ENCODE assay signal across 8 cellular contexts in genomic region chr17:42389135-42389417, GRCh38. TPM values are rescaled to one million over a fixed set of nuclear protein-coding genes. Genes with fewer than 3 reads are reported as not detected.
DNase-seq lines count a peak whose midpoint lies in the region; ATAC-seq, FAIRE-seq and TF ChIP-seq lines count a peak whose summit lies in the region.

No MANE protein-coding gene starts in this region.

- H3K27ac ChIP-seq in iPS DF 6.9 (ENCODE audit: low read length) (no peak overlapping the region), stomach (peak overlapping the region; percentile 83 to 100 (median 100))

- TF ChIP-seq CTCF in AG04449 (IDR thresholded peaks at IDR 0.05; ENCODE audit: insufficient read depth, low read length, missing control alignments) (no peak), activated B cell treated with CpG ODN at 0.5 μM for 24 hours (IDR thresholded peaks at IDR 0.05) (no peak), stomach (IDR thresholded peaks at IDR 0.05) (no peak)

- DNase-seq in AG04449 (ENCODE audit: low read depth, low spot score) (no peak), activated B cell treated with CpG ODN at 0.5 μM for 24 hours (no peak), iPS DF 6.9 (ENCODE audit: low read depth, low spot score) (no peak), stomach (no peak), NCI-H2227 (lab: John Stamatoyannopoulos, UW; ENCODE audit: unreplicated experiment) (no peak), GM12891 (ENCODE audit: insufficient read length, low spot score) (no peak)

- peaks cover 19% of the 10 kb centered on the region for H3K36me3 Mint-ChIP-seq in activated B cell treated with CpG ODN at 0.5 μM for 24 hours (ENCODE audit: low read depth)

- ATAC-seq in GM21786 (IDR thresholded peaks at IDR 0.05; ENCODE audit: unreplicated experiment), result peak; percentile 3
- ATAC-seq in activated B cell treated with CpG ODN at 0.5 μM for 24 hours (ENCODE audit: low read depth), result peak; percentile 50
- ATAC-seq in HG03159 (IDR thresholded peaks at IDR 0.05; ENCODE audit: unreplicated experiment), result no peak

- H3K4me3 ChIP-seq in AG04449 (ENCODE audit: low read depth, low read length) (peak overlapping the region; percentile 40), iPS DF 6.9 (ENCODE audit: low read length) (peak overlapping the region; percentile 48; the same call in 1 of the 2 replicates), stomach (peak overlapping the region; percentile 42 to 100 (median 93))

- WGBS in iPS DF 6.9 (ENCODE audit: insufficient coverage, insufficient read length), result no CpG with 5 or more reads among the region's 11 CpGs
- 0 to 2% (median 1%) methylated on average over 11 of the region's 11 CpGs for WGBS in stomach, 5 donors

- H3K9me3 ChIP-seq in iPS DF 6.9 (ENCODE audit: control insufficient read depth, insufficient read depth, low read length), result no peaks in the 10 kb centered on the region
- no peaks in the 10 kb centered on the region for H3K9me3 ChIP-seq in stomach

- POLR2A ChIA-PET in AG04449 (lab: Yijun Ruan, JAX), result interaction anchor here (0.6 to 1.6 kb wide), 9 partner anchors 10 to 129 kb away, joined by 3 to 10 read pairs (median 4); partner anchors contain the start of gene CAVIN1
- POLR2A ChIA-PET in activated B cell treated with CpG ODN at 0.5 μM for 24 hours (lab: Charles Lee), result interaction anchor here (0.5 to 3.2 kb wide), 41 partner anchors 11 to 927 kb away, joined by 3 to 102 read pairs (median 5); partner anchors contain the start of genes ACLY, CAVIN1, CNP and DNAJC7

- H3K27me3 ChIP-seq in iPS DF 6.9 (ENCODE audit: control insufficient read depth, insufficient read depth, low read length), result no peaks in the 10 kb centered on the region
- H3K27me3 ChIP-seq in stomach, result no peaks in the 10 kb centered on the region

- H3K4me1 ChIP-seq in iPS DF 6.9 (ENCODE audit: control insufficient read depth, insufficient read depth, low read length), result peaks cover 2% of the 10 kb centered on the region; the same call in 1 of the 2 replicates
- peaks cover 27 to 49% (median 37%) of the 10 kb centered on the region in 4 donors for H3K4me1 ChIP-seq in stomach

- FAIRE-seq in GM12891 (lab: Jason Lieb, UNC), result no peak

- intact Hi-C loops in activated B cell treated with CpG ODN at 0.5 μM for 24 hours (cut with micrococcal nuclease), result loop anchor here (2.0 to 10.0 kb wide), 5 partner anchors 52 to 604 kb away; partner anchors contain the start of genes JUP and KCNH4
- intact Hi-C loops in stomach (cut with DNase I; ENCODE audit: low total_unique reads), result no loop called here

- CTCF ChIA-PET in AG04449 (lab: Yijun Ruan, JAX), result interaction anchor here (0.8 to 3.0 kb wide), 8 partner anchors 9 to 269 kb away, joined by 3 to 14 read pairs (median 4); no protein-coding TSS in a partner anchor
- CTCF ChIA-PET in activated B cell treated with CpG ODN at 0.5 μM for 24 hours (lab: Charles Lee), result interaction anchor here (1.2 to 2.1 kb wide), 6 partner anchors 10 to 77 kb away, joined by 3 to 15 read pairs (median 7); no protein-coding TSS in a partner anchor

- H3K4me1 Mint-ChIP-seq in activated B cell treated with CpG ODN at 0.5 μM for 24 hours, result peaks cover 59% of the 10 kb centered on the region

- TF ChIP-seq POLR2A in stomach (IDR thresholded peaks at IDR 0.05) (no peak), GM12891 (IDR thresholded peaks at IDR 0.05; ENCODE audit: low read depth, low read length) (no peak)

- peak overlapping the region; percentile 97 for H3K4me3 Mint-ChIP-seq in activated B cell treated with CpG ODN at 0.5 μM for 24 hours

- no peaks in the 10 kb centered on the region for H3K36me3 ChIP-seq in iPS DF 6.9 (ENCODE audit: control insufficient read depth, insufficient read depth, low read length)
- no peaks in the 10 kb centered on the region for H3K36me3 ChIP-seq in stomach

- TF ChIP-seq EP300 in stomach (IDR thresholded peaks at IDR 0.05), result no peak

- H3K9me3 Mint-ChIP-seq in activated B cell treated with CpG ODN at 0.5 μM for 24 hours, result no peaks in the 10 kb centered on the region

- H3K27ac Mint-ChIP-seq in activated B cell treated with CpG ODN at 0.5 μM for 24 hours, result peak overlapping the region; percentile 100

- no peaks in the 10 kb centered on the region for H3K27me3 Mint-ChIP-seq in activated B cell treated with CpG ODN at 0.5 μM for 24 hours

TF ChIP-seq in GM12891, 5 proteins besides CTCF, POLR2A, EP300 and RAD21:
- TF ChIP-seq SPI1 (IDR thresholded peaks at IDR 0.05; ENCODE audit: low read depth, low read length), result no peak
- no peak for TF ChIP-seq POLR2AphosphoS5 (IDR thresholded peaks at IDR 0.05; ENCODE audit: low read depth, low read length)
- no peak for TF ChIP-seq PAX5 (IDR thresholded peaks at IDR 0.05; ENCODE audit: insufficient read depth, low read length, severe bottlenecking)
- TF ChIP-seq POU2F2 (IDR thresholded peaks at IDR 0.05; ENCODE audit: low read depth, low read length), result no peak
- no peak for TF ChIP-seq TAF1 (IDR thresholded peaks at IDR 0.05; ENCODE audit: low read depth, low read length)

RNA-seq across cellular contexts. Expression of gene STAT3, which starts 0.8 kb away (rescaled TPM):
- 211 and 233 TPM in 2 replicates for total RNA-seq in activated B cell treated with CpG ODN at 0.5 μM for 24 hours
- 100 to 1,000 TPM in 4 of 5 donors, 10 to 100 TPM in 1; 70.4 to 207 (median 159) TPM for total RNA-seq in stomach
- 10 to 100 TPM; 31.3 to 46.6 (median 42.3) TPM for polyA plus RNA-seq in stomach
- polyA plus RNA-seq in GM12891 (2012; ENCODE audit: low read depth, missing spikeins), result 47.8 TPM

RNA-seq across cellular contexts. Expression of gene CAVIN1, which starts 34.0 kb away (rescaled TPM):
- total RNA-seq in activated B cell treated with CpG ODN at 0.5 μM for 24 hours (0.10 and 0.20 TPM in 2 replicates), stomach (100 to 1,000 TPM in 3 of 5 donors, 10 to 100 TPM in 2; 75.2 to 244 (median 162) TPM)
- 100 to 1,000 TPM in 1 of 3 donors, 10 to 100 TPM in 2; 61.2 to 104 (median 94.2) TPM for polyA plus RNA-seq in stomach
- 2.0 TPM for polyA plus RNA-seq in GM12891 (2012; ENCODE audit: low read depth, missing spikeins)

Comparison
In these comparisons a context has a peak if more than half of its experiments do, and no peak if none do; other contexts are left out.
1. H3K4me3 ChIP-seq: peak in every context shown above with its lines; median percentile 93 in stomach; 48 in iPS DF 6.9; 40 in AG04449.
2. RNA of gene CAVIN1, which starts 34.0 kb away (total RNA-seq): 75.2 to 244 TPM in stomach; 0.10 to 0.20 TPM in activated B cell treated with CpG ODN at 0.5 μM for 24 hours; every median in the first group is over 10 times any median in the second.